8 cellular contexts compared by ENCODE assay signal in the genomic region with DNA sequence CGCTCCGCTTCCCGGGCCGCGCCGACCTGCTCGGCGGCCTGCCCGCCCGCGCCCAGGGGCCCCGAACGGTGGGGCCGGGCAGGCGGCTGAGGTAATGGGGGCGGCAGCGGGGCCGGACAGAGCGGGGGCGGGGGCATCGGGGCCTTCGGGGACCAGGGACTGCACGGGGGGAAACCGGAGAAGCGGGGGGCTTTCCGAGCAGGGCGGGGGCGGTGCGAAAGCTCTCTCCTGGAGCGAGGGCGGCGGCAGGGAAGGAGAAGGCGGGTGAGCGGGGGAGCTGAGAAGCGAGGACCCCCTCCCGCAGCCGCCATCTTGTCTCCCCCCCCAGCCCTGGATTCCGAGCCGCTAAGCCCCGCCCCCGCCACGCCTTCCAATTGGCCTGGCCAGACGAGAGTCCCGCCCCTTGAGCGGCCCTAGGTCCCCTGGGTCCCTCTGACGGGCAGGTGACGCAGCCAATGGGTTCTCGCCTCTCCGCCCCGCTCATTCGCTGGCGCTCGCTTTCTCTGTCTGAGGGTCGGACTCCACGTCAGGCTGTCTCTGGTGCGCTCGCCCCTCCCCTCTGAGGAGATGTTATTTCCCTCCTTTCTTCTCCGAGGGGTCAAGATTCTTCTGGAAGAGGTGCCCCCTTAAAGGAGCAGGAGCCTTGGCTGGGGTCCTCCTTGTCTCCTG. TPM values are rescaled to one million over a fixed set of nuclear protein-coding genes. Genes with fewer than 3 reads are reported as not detected.
DNase-seq lines count a peak whose midpoint lies in the region; ATAC-seq and TF ChIP-seq lines count a peak whose summit lies in the region.

No MANE protein-coding gene starts in this region.

- TF ChIP-seq CTCF in fibroblast of mammary gland (conservative IDR thresholded peaks at IDR 0.05; ENCODE audit: control insufficient read depth, insufficient read depth, low read depth, low read length), result no peak

- POLR2A ChIA-PET in naive thymus-derived CD8-positive, alpha-beta T cell (lab: Charles Lee), result interaction anchor here (1.0 to 2.7 kb wide), 12 partner anchors 10 to 387 kb away, joined by 3 to 21 read pairs (median 4); a partner anchor contains a TSS

- H3K4me3 ChIP-seq in fibroblast of mammary gland (ENCODE audit: control insufficient read depth, low read depth, low read length), result peak overlapping the region; percentile 59

- peaks cover 28% of the 10 kb centered on the region for H3K4me1 Mint-ChIP-seq in activated T-helper 17 cell treated with anti-CD3 and anti-CD28 coated beads, Interleukin-2, amount 50 U/mL, for 72 hours
- H3K4me1 Mint-ChIP-seq in naive thymus-derived CD8-positive, alpha-beta T cell, result peaks cover 23 to 57% (median 52%) of the 10 kb centered on the region in 4 donors
- peaks cover 19 to 34% of the 10 kb centered on the region in 2 donors for H3K4me1 Mint-ChIP-seq in stimulated activated naive B cell treated with anti-CD40 and anti-IgM and Interleukin-4, amounts not matched to agents 10 μg/mL and 1 μg/mL and 100 μg/mL, for 72 hours

- peaks cover 24% of the 10 kb centered on the region for H3K36me3 Mint-ChIP-seq in activated T-helper 17 cell treated with anti-CD3 and anti-CD28 coated beads, Interleukin-2, amount 50 U/mL, for 72 hours (ENCODE audit: low read depth)
- H3K36me3 Mint-ChIP-seq in naive thymus-derived CD8-positive, alpha-beta T cell, result peaks cover 0 to 7% (median 3%) of the 10 kb centered on the region in 3 donors
- peaks cover 21 to 23% of the 10 kb centered on the region in 2 donors for H3K36me3 Mint-ChIP-seq in stimulated activated naive B cell treated with anti-CD40 and anti-IgM and Interleukin-4, amounts not matched to agents 10 μg/mL and 1 μg/mL and 100 μg/mL, for 72 hours

- peak; percentile 95 for ATAC-seq in activated T-helper 17 cell treated with anti-CD3 and anti-CD28 coated beads, Interleukin-2, amount 50 U/mL, for 72 hours (replicated peaks)
- ATAC-seq in naive thymus-derived CD8-positive, alpha-beta T cell, result peak; percentile 86 to 88
- ATAC-seq in stimulated activated naive B cell treated with anti-CD40 and anti-IgM and Interleukin-4, amounts not matched to agents 10 μg/mL and 1 μg/mL and 100 μg/mL, for 72 hours (replicated peaks), result peak; percentile 92 to 93

- DNase-seq in EH (ENCODE audit: low read depth), result peak; percentile 97
- peak; percentile 84 for DNase-seq in GOT3 (lab: John Stamatoyannopoulos, UW)
- DNase-seq in LHCN-M2 (ENCODE audit: low read depth), result peak; percentile 88
- DNase-seq in RPMI7951 (ENCODE audit: low read depth), result peak; percentile 95
- peak; percentile 93 for DNase-seq in fibroblast of mammary gland (ENCODE audit: low read depth)
- peak; percentile 98 to 100 (median 99) for DNase-seq in naive thymus-derived CD8-positive, alpha-beta T cell
- DNase-seq in stimulated activated naive B cell treated with anti-CD40 and anti-IgM and Interleukin-4, amounts not matched to agents 10 μg/mL and 1 μg/mL and 100 μg/mL, for 72 hours, result peak; percentile 97

- peak overlapping the region; percentile 85 for H3K27ac Mint-ChIP-seq in activated T-helper 17 cell treated with anti-CD3 and anti-CD28 coated beads, Interleukin-2, amount 50 U/mL, for 72 hours
- H3K27ac Mint-ChIP-seq in naive thymus-derived CD8-positive, alpha-beta T cell, result peak overlapping the region; percentile 89 to 97 (median 94)
- H3K27ac Mint-ChIP-seq in stimulated activated naive B cell treated with anti-CD40 and anti-IgM and Interleukin-4, amounts not matched to agents 10 μg/mL and 1 μg/mL and 100 μg/mL, for 72 hours, result peak overlapping the region; percentile 95

- no peaks in the 10 kb centered on the region for H3K27me3 Mint-ChIP-seq in activated T-helper 17 cell treated with anti-CD3 and anti-CD28 coated beads, Interleukin-2, amount 50 U/mL, for 72 hours
- no peaks in the 10 kb centered on the region for H3K27me3 Mint-ChIP-seq in naive thymus-derived CD8-positive, alpha-beta T cell
- no peaks in the 10 kb centered on the region for H3K27me3 Mint-ChIP-seq in stimulated activated naive B cell treated with anti-CD40 and anti-IgM and Interleukin-4, amounts not matched to agents 10 μg/mL and 1 μg/mL and 100 μg/mL, for 72 hours

- peak overlapping the region; percentile 90 for H3K4me3 Mint-ChIP-seq in activated T-helper 17 cell treated with anti-CD3 and anti-CD28 coated beads, Interleukin-2, amount 50 U/mL, for 72 hours
- peak overlapping the region; percentile 87 to 96 (median 91) for H3K4me3 Mint-ChIP-seq in naive thymus-derived CD8-positive, alpha-beta T cell
- H3K4me3 Mint-ChIP-seq in stimulated activated naive B cell treated with anti-CD40 and anti-IgM and Interleukin-4, amounts not matched to agents 10 μg/mL and 1 μg/mL and 100 μg/mL, for 72 hours, result peak overlapping the region; percentile 92 to 98

- no peaks in the 10 kb centered on the region for H3K9me3 Mint-ChIP-seq in activated T-helper 17 cell treated with anti-CD3 and anti-CD28 coated beads, Interleukin-2, amount 50 U/mL, for 72 hours
- H3K9me3 Mint-ChIP-seq in naive thymus-derived CD8-positive, alpha-beta T cell, result no peaks in the 10 kb centered on the region
- H3K9me3 Mint-ChIP-seq in stimulated activated naive B cell treated with anti-CD40 and anti-IgM and Interleukin-4, amounts not matched to agents 10 μg/mL and 1 μg/mL and 100 μg/mL, for 72 hours, result peaks cover 4% of the 10 kb centered on the region in 2 donors

RNA-seq across cellular contexts. Expression of a gene that starts 0.5 kb away (rescaled TPM):
- total RNA-seq in LHCN-M2 (2014; rRNA removed), result 8.2 and 12.7 TPM in 2 replicates
- 9.4 TPM for polyA plus RNA-seq in LHCN-M2 (2012)
- total RNA-seq in RPMI7951 (2014; rRNA removed; shearing (Covaris generic)), result 7.8 and 8.7 TPM in 2 replicates
- total RNA-seq in activated T-helper 17 cell treated with anti-CD3 and anti-CD28 coated beads, Interleukin-2, amount 50 U/mL, for 72 hours, result 10 to 100 TPM; 17.7 to 21.8 TPM
- total RNA-seq in naive thymus-derived CD8-positive, alpha-beta T cell, result 10 to 100 TPM; 35.9 to 38.6 TPM
- polyA plus RNA-seq in naive thymus-derived CD8-positive, alpha-beta T cell, result 1 to 10 TPM; 3.5 to 8.4 (median 3.9) TPM

Comparison
In these comparisons a context has a peak if more than half of its experiments do, and no peak if none do; other contexts are left out.
1. Peak in every context shown above with its lines: DNase-seq, ATAC-seq and H3K4me3 ChIP-seq.